ENCODE assay signal across 8 cellular contexts in genomic region chr14:77024171-77024627, GRCh38. TPM values are rescaled to one million over a fixed set of nuclear protein-coding genes. Genes with fewer than 3 reads are reported as not detected.
A peak's percentile ranks its signal among the peaks of the same experiment; 100 is the strongest.
DNase-seq lines count a peak whose midpoint lies in the region; ATAC-seq and TF ChIP-seq lines count a peak whose summit lies in the region.

No MANE protein-coding gene starts in this region.

- H3K4me3 Mint-ChIP-seq in activated CD4-positive, alpha-beta T cell treated with anti-CD3 and anti-CD28 coated beads for 36 hours, result peak overlapping the region; percentile 78
- peak overlapping the region; percentile 88 for H3K4me3 Mint-ChIP-seq in mesothelial cell of epicardium

- H3K27ac ChIP-seq in dorsolateral prefrontal cortex, result peak overlapping the region in 57 of 59 donors; percentile 6 to 100 (median 73)

- H3K27me3 ChIP-seq in dorsolateral prefrontal cortex, result no peaks in the 10 kb centered on the region

- peaks cover 49% of the 10 kb centered on the region for H3K4me1 Mint-ChIP-seq in activated CD4-positive, alpha-beta T cell treated with anti-CD3 and anti-CD28 coated beads for 36 hours
- H3K4me1 Mint-ChIP-seq in mesothelial cell of epicardium, result peaks cover 38% of the 10 kb centered on the region

- no peaks in the 10 kb centered on the region for H3K27me3 Mint-ChIP-seq in activated CD4-positive, alpha-beta T cell treated with anti-CD3 and anti-CD28 coated beads for 36 hours
- H3K27me3 Mint-ChIP-seq in mesothelial cell of epicardium (ENCODE audit: low read depth), result no peaks in the 10 kb centered on the region

- intact Hi-C loops in activated CD4-positive, alpha-beta T cell treated with anti-CD3 and anti-CD28 coated beads for 36 hours (cut with DNase I, micrococcal nuclease), result loop anchor here (1.0 to 10.0 kb wide), 7 partner anchors 45 to 869 kb away; partner anchors contain the start of genes GPATCH2L (in 1 of the 2), SAMD15 (in 1 of the 2) and TMED8 (in 1 of the 2)
- intact Hi-C loops in dorsolateral prefrontal cortex (cut with DNase I), result no loop called here

- peak overlapping the region in 58 of 59 donors; percentile 19 to 94 (median 84) for H3K4me3 ChIP-seq in dorsolateral prefrontal cortex

- no peak for ATAC-seq in activated CD4-positive, CD25-positive, alpha-beta regulatory T cell treated with anti-CD3 and anti-CD28 coated beads, Interleukin-2, amount 50 U/mL, for 24 hours
- ATAC-seq in activated CD4-positive, alpha-beta T cell treated with anti-CD3 and anti-CD28 coated beads for 36 hours, result peak; percentile 30
- ATAC-seq in stimulated activated naive CD8-positive, alpha-beta T cell treated with anti-CD3 and anti-CD28 coated beads, Interleukin-15, Interleukin-2, amounts not matched to agents 100 U/mL and 50 U/mL, for 24 hours, result no peak
- no peak for ATAC-seq in GM19324 (IDR thresholded peaks at IDR 0.05; ENCODE audit: low FRiP score, unreplicated experiment)

- no peaks in the 10 kb centered on the region for H3K9me3 Mint-ChIP-seq in activated CD4-positive, alpha-beta T cell treated with anti-CD3 and anti-CD28 coated beads for 36 hours (ENCODE audit: low read depth)
- H3K9me3 Mint-ChIP-seq in mesothelial cell of epicardium, result no peaks in the 10 kb centered on the region

- peak overlapping the region; percentile 76 for H3K27ac Mint-ChIP-seq in activated CD4-positive, alpha-beta T cell treated with anti-CD3 and anti-CD28 coated beads for 36 hours
- peak overlapping the region; percentile 97 for H3K27ac Mint-ChIP-seq in mesothelial cell of epicardium

- CTCF ChIA-PET in activated CD4-positive, alpha-beta T cell treated with anti-CD3 and anti-CD28 coated beads for 36 hours (lab: Charles Lee), result interaction anchor here (0.7 to 2.5 kb wide), 14 partner anchors 19 to 241 kb away, joined by 3 to 13 read pairs (median 4); no protein-coding TSS in a partner anchor

- TF ChIP-seq CTCF in dorsolateral prefrontal cortex (IDR thresholded peaks at IDR 0.05 in 54 of 56, conservative IDR thresholded peaks at IDR 0.05 in 2 of 56; ENCODE audit: low read depth in 1 of 56, partially characterized antibody in 56 of 56) (peak in 1 of 56 donors; percentile 2), mesothelial cell of epicardium (IDR thresholded peaks at IDR 0.05; ENCODE audit: unreplicated experiment) (no peak)

- peak in 3 of 4 experiments; percentile 42 to 52 (median 47) for DNase-seq in activated CD4-positive, CD25-positive, alpha-beta regulatory T cell (lab: John Stamatoyannopoulos, UW)
- DNase-seq in activated CD4-positive, alpha-beta T cell treated with anti-CD3 and anti-CD28 coated beads for 36 hours, result peak; percentile 92
- DNase-seq in dorsolateral prefrontal cortex, result peak in 3 of 10 donors; percentile 38 to 48 (median 47)
- no peak for DNase-seq in mesothelial cell of epicardium (ENCODE audit: low spot score in 2 of 2, unreplicated experiment in 2 of 2)
- DNase-seq in stimulated activated naive CD8-positive, alpha-beta T cell treated with anti-CD3 and anti-CD28 coated beads, Interleukin-15, Interleukin-2, amounts not matched to agents 100 U/mL and 50 U/mL, for 24 hours, result peak; percentile 66
- DNase-seq in GF-D8 (lab: John Stamatoyannopoulos, UW), result no peak

- H3K36me3 Mint-ChIP-seq in activated CD4-positive, alpha-beta T cell treated with anti-CD3 and anti-CD28 coated beads for 36 hours (ENCODE audit: low read depth), result peaks cover 30% of the 10 kb centered on the region
- peaks cover 13% of the 10 kb centered on the region for H3K36me3 Mint-ChIP-seq in mesothelial cell of epicardium

- POLR2A ChIA-PET in activated CD4-positive, alpha-beta T cell treated with anti-CD3 and anti-CD28 coated beads for 36 hours (lab: Charles Lee), result interaction anchor here (0.6 to 2.6 kb wide), 6 partner anchors 7 to 878 kb away, joined by 3 to 12 read pairs (median 4); no protein-coding TSS in a partner anchor

RNA-seq across cellular contexts. Expression of gene IRF2BPL, which starts 4.3 kb away (rescaled TPM):
- 10 to 100 TPM; 34.3 to 40.1 TPM for total RNA-seq in activated CD4-positive, alpha-beta T cell treated with anti-CD3 and anti-CD28 coated beads for 36 hours
- total RNA-seq in dorsolateral prefrontal cortex, result 10 to 100 TPM; 30.1 to 62.8 (median 41.3) TPM
- total RNA-seq in mesothelial cell of epicardium, result 126 to 131 TPM (median 128 TPM) in 3 replicates

Comparison
In these comparisons a context has a peak if more than half of its experiments do, and no peak if none do; other contexts are left out.
1. DNase-seq: peak in activated CD4-positive, CD25-positive, alpha-beta regulatory T cell (3 of 4), activated CD4-positive, alpha-beta T cell treated with anti-CD3 and anti-CD28 coated beads for 36 hours (single experiment) and stimulated activated naive CD8-positive, alpha-beta T cell treated with anti-CD3 and anti-CD28 coated beads, Interleukin-15, Interleukin-2, amounts not matched to agents 100 U/mL and 50 U/mL, for 24 hours (single experiment); none in mesothelial cell of epicardium (0 of 2) and GF-D8 (single experiment).
2. intact Hi-C loops: an anchor here in activated CD4-positive, alpha-beta T cell treated with anti-CD3 and anti-CD28 coated beads for 36 hours (1.0 to 10.0 kb wide); none called in dorsolateral prefrontal cortex.